In genomic region chr1:78225153-78225552, GRCh38 we compare ENCODE assay signal across 23 cellular contexts.
A peak's percentile ranks its signal among the peaks of the same experiment; 100 is the strongest.
DNase-seq lines count a peak whose midpoint lies in the region; ATAC-seq and TF ChIP-seq lines count a peak whose summit lies in the region.
"Had no signal": no experiment of that assay in that cellular context is flagged by ENCODE, and none has a peak within 500 bp of the region (broad histone marks: within the 10 kb centered on the region; RNA-seq: fewer than 3 reads in every experiment).

No MANE protein-coding gene starts in this region.

- H3K4me3 Mint-ChIP-seq in MCF 10A (ENCODE audit: unreplicated experiment), result no peak overlapping the region
- H3K4me3 Mint-ChIP-seq in stimulated activated naive CD8-positive, alpha-beta T cell treated with anti-CD3 and anti-CD28 coated beads, Interleukin-15, amount 100 ng/mL, for 72 hours, result no peak overlapping the region
- no peak overlapping the region for H3K4me3 Mint-ChIP-seq in naive thymus-derived CD8-positive, alpha-beta T cell
- no peak overlapping the region for H3K4me3 Mint-ChIP-seq in activated CD4-positive, alpha-beta memory T cell treated with anti-CD3 and anti-CD28 coated beads for 36 hours
- H3K4me3 Mint-ChIP-seq: activated CD4-positive, alpha-beta T cell treated with anti-CD3 and anti-CD28 coated beads, Interleukin-2, amount 10 ng/mL, durations not matched to agents 24 days and 14 days; activated CD8-positive, alpha-beta memory T cell treated with anti-CD3 and anti-CD28 coated beads, Interleukin-2, amount 10 ng/mL, durations not matched to agents 7 days and 5 days; activated naive CD4-positive, alpha-beta T cell treated with anti-CD3 and anti-CD28 coated beads for 36 hours; memory B cell had no signal

- CTCF ChIA-PET in MCF 10A (lab: Yijun Ruan, JAX), result interaction anchor here (0.5 to 0.7 kb wide), 2 partner anchors 30 to 65 kb away, joined by 3 read pairs; no protein-coding TSS in a partner anchor
- CTCF ChIA-PET in RWPE1 (lab: Yijun Ruan, JAX), result no interaction called here
- CTCF ChIA-PET in activated CD4-positive, alpha-beta memory T cell treated with anti-CD3 and anti-CD28 coated beads for 36 hours (lab: Charles Lee), result no interaction called here

- no peaks in the 10 kb centered on the region for H3K27me3 ChIP-seq in breast epithelium
- peaks cover 22% of the 10 kb centered on the region for H3K27me3 ChIP-seq in foreskin keratinocyte

- TF ChIP-seq CTCF in MCF 10A (IDR thresholded peaks at IDR 0.05; ENCODE audit: unreplicated experiment) (no peak), breast epithelium (IDR thresholded peaks at IDR 0.05) (no peak), foreskin keratinocyte (conservative IDR thresholded peaks at IDR 0.05) (no peak), RWPE1 (conservative IDR thresholded peaks at IDR 0.05; ENCODE audit: low read depth) (no peak)

- no peaks in the 10 kb centered on the region for H3K36me3 ChIP-seq in breast epithelium
- no peaks in the 10 kb centered on the region for H3K36me3 ChIP-seq in SK-N-MC (ENCODE audit: insufficient read depth, low read length)

- H3K4me3 ChIP-seq in breast epithelium (no peak overlapping the region), SK-N-MC (peak overlapping the region; percentile 37; the same call in 1 of the 2 replicates)
- H3K4me3 ChIP-seq: GM12878 had no signal

- no peaks in the 10 kb centered on the region for H3K27me3 Mint-ChIP-seq in MCF 10A (ENCODE audit: insufficient read depth, unreplicated experiment)
- H3K27me3 Mint-ChIP-seq in stimulated activated naive CD8-positive, alpha-beta T cell treated with anti-CD3 and anti-CD28 coated beads, Interleukin-15, amount 100 ng/mL, for 72 hours, result peaks cover 18% of the 10 kb centered on the region
- peaks cover 2 to 49% (median 11%) of the 10 kb centered on the region in 5 donors for H3K27me3 Mint-ChIP-seq in naive thymus-derived CD8-positive, alpha-beta T cell
- H3K27me3 Mint-ChIP-seq in activated CD4-positive, alpha-beta memory T cell treated with anti-CD3 and anti-CD28 coated beads for 36 hours, result no peaks in the 10 kb centered on the region

- no peaks in the 10 kb centered on the region for H3K36me3 Mint-ChIP-seq in MCF 10A (ENCODE audit: insufficient read depth, unreplicated experiment)
- H3K36me3 Mint-ChIP-seq in naive thymus-derived CD8-positive, alpha-beta T cell, result no peaks in the 10 kb centered on the region
- H3K36me3 Mint-ChIP-seq in activated CD4-positive, alpha-beta memory T cell treated with anti-CD3 and anti-CD28 coated beads for 36 hours, result no peaks in the 10 kb centered on the region
- H3K36me3 Mint-ChIP-seq: activated CD8-positive, alpha-beta memory T cell treated with anti-CD3 and anti-CD28 coated beads, Interleukin-2, amount 10 ng/mL, durations not matched to agents 7 days and 5 days; memory B cell had no signal

- H3K9me3 Mint-ChIP-seq in MCF 10A (ENCODE audit: unreplicated experiment), result peaks cover 8% of the 10 kb centered on the region
- H3K9me3 Mint-ChIP-seq in stimulated activated naive CD8-positive, alpha-beta T cell treated with anti-CD3 and anti-CD28 coated beads, Interleukin-15, amount 100 ng/mL, for 72 hours, result no peaks in the 10 kb centered on the region
- peaks cover 0 to 26% (median 3%) of the 10 kb centered on the region in 9 donors for H3K9me3 Mint-ChIP-seq in naive thymus-derived CD8-positive, alpha-beta T cell
- no peaks in the 10 kb centered on the region for H3K9me3 Mint-ChIP-seq in activated CD4-positive, alpha-beta memory T cell treated with anti-CD3 and anti-CD28 coated beads for 36 hours
- H3K9me3 Mint-ChIP-seq: activated CD4-positive, alpha-beta T cell treated with anti-CD3 and anti-CD28 coated beads, Interleukin-2, amount 10 ng/mL, durations not matched to agents 24 days and 14 days; activated naive CD4-positive, alpha-beta T cell treated with anti-CD3 and anti-CD28 coated beads for 36 hours had no signal

- peak; percentile 33 for ATAC-seq in foreskin keratinocyte
- ATAC-seq in stimulated activated naive CD8-positive, alpha-beta T cell treated with anti-CD3 and anti-CD28 coated beads, Interleukin-15, amount 100 ng/mL, for 72 hours, result no peak
- no peak for ATAC-seq in naive thymus-derived CD8-positive, alpha-beta T cell
- ATAC-seq: activated CD8-positive, alpha-beta memory T cell treated with anti-CD3 and anti-CD28 coated beads, Interleukin-2, amount 10 ng/mL, durations not matched to agents 7 days and 5 days; GM12878; HCT116 had no signal

- H3K9me3 ChIP-seq in breast epithelium, result no peaks in the 10 kb centered on the region
- no peaks in the 10 kb centered on the region for H3K9me3 ChIP-seq in SK-N-MC (ENCODE audit: low read depth, low read length)
- H3K9me3 ChIP-seq: SK-N-SH had no signal

- H3K4me1 ChIP-seq in breast epithelium (no peaks in the 10 kb centered on the region), foreskin keratinocyte (no peaks in the 10 kb centered on the region)

- H3K27ac Mint-ChIP-seq in MCF 10A (ENCODE audit: low read depth, unreplicated experiment), result peak overlapping the region; percentile 49
- H3K27ac Mint-ChIP-seq in stimulated activated naive CD8-positive, alpha-beta T cell treated with anti-CD3 and anti-CD28 coated beads, Interleukin-15, amount 100 ng/mL, for 72 hours, result no peak overlapping the region
- no peak overlapping the region for H3K27ac Mint-ChIP-seq in naive thymus-derived CD8-positive, alpha-beta T cell
- H3K27ac Mint-ChIP-seq in activated CD4-positive, alpha-beta memory T cell treated with anti-CD3 and anti-CD28 coated beads for 36 hours, result no peak overlapping the region
- H3K27ac Mint-ChIP-seq: activated CD4-positive, alpha-beta T cell treated with anti-CD3 and anti-CD28 coated beads, Interleukin-2, amount 10 ng/mL, durations not matched to agents 24 days and 14 days; activated CD8-positive, alpha-beta memory T cell treated with anti-CD3 and anti-CD28 coated beads, Interleukin-2, amount 10 ng/mL, durations not matched to agents 7 days and 5 days; activated naive CD4-positive, alpha-beta T cell treated with anti-CD3 and anti-CD28 coated beads for 36 hours; memory B cell had no signal

- DNase-seq in MCF 10A (ENCODE audit: unreplicated experiment) (peak; percentile 82), breast epithelium (ENCODE audit: low spot score in 2 of 2) (no peak), SK-N-MC (ENCODE audit: low read depth, low spot score) (peak; percentile 83), foreskin keratinocyte (no peak), RWPE1 (ENCODE audit: low spot score) (no peak)
- DNase-seq in stimulated activated naive CD8-positive, alpha-beta T cell treated with anti-CD3 and anti-CD28 coated beads, Interleukin-15, amount 100 ng/mL, for 72 hours, result no peak
- DNase-seq in naive thymus-derived CD8-positive, alpha-beta T cell, result no peak
- DNase-seq in activated CD4-positive, alpha-beta memory T cell treated with anti-CD3 and anti-CD28 coated beads for 36 hours, result no peak
- DNase-seq: activated CD4-positive, alpha-beta T cell treated with anti-CD3 and anti-CD28 coated beads, Interleukin-2, amount 10 ng/mL, durations not matched to agents 24 days and 14 days; activated CD8-positive, alpha-beta memory T cell treated with anti-CD3 and anti-CD28 coated beads, Interleukin-2, amount 10 ng/mL, durations not matched to agents 7 days and 5 days; activated naive CD4-positive, alpha-beta T cell treated with anti-CD3 and anti-CD28 coated beads for 36 hours; amniotic stem cell; glutamatergic neuron; NCI-H1436 treated with DMSO at 0.1 percent for 48 hours; NCI-H2107; NCI-H524 treated with DMSO at 0.1 percent for 48 hours; retina; SK-N-SH; substantia nigra; T-helper 2 cell had no signal

- intact Hi-C loops in MCF 10A (cut with micrococcal nuclease), result loop anchor here (10.0 kb wide), 1 partner anchor 150 kb away; no protein-coding TSS in a partner anchor
- intact Hi-C loops in breast epithelium (cut with DNase I; ENCODE audit: low total_unique reads), result no loop called here
- intact Hi-C loops in activated CD4-positive, alpha-beta memory T cell treated with anti-CD3 and anti-CD28 coated beads for 36 hours (cut with micrococcal nuclease), result no loop called here

- no TSS peak for BruUV-seq in MCF 10A (replicated peaks; lab: Mats Ljungman, UMichigan)

- POLR2A ChIA-PET in MCF 10A (lab: Yijun Ruan, JAX) (interaction anchor here (0.6 to 2.6 kb wide), 4 partner anchors 12 to 57 kb away, joined by 3 to 10 read pairs (median 3); no protein-coding TSS in a partner anchor), RWPE1 (lab: Yijun Ruan, JAX; ENCODE audit: low non-redundant PET) (no interaction called here)
- POLR2A ChIA-PET in naive thymus-derived CD8-positive, alpha-beta T cell (lab: Charles Lee), result no interaction called here
- POLR2A ChIA-PET in activated CD4-positive, alpha-beta memory T cell treated with anti-CD3 and anti-CD28 coated beads for 36 hours (lab: Charles Lee), result no interaction called here

- no peak overlapping the region for H3K9ac ChIP-seq in SK-N-MC (ENCODE audit: insufficient read length)
- H3K9ac ChIP-seq: SK-N-SH had no signal

- TF ChIP-seq POLR2A in breast epithelium (IDR thresholded peaks at IDR 0.05), result no peak

- no peak overlapping the region for H3K27ac ChIP-seq in breast epithelium
- peak overlapping the region; percentile 11; the same call in 1 of the 2 replicates for H3K27ac ChIP-seq in SK-N-MC
- H3K27ac ChIP-seq in foreskin keratinocyte, result no peak overlapping the region
- no peak overlapping the region for H3K27ac ChIP-seq in RWPE1

- H3K4me1 Mint-ChIP-seq in MCF 10A (ENCODE audit: insufficient read depth, unreplicated experiment), result peaks cover 50% of the 10 kb centered on the region
- H3K4me1 Mint-ChIP-seq in stimulated activated naive CD8-positive, alpha-beta T cell treated with anti-CD3 and anti-CD28 coated beads, Interleukin-15, amount 100 ng/mL, for 72 hours, result no peaks in the 10 kb centered on the region
- H3K4me1 Mint-ChIP-seq in naive thymus-derived CD8-positive, alpha-beta T cell, result no peaks in the 10 kb centered on the region
- no peaks in the 10 kb centered on the region for H3K4me1 Mint-ChIP-seq in activated CD4-positive, alpha-beta memory T cell treated with anti-CD3 and anti-CD28 coated beads for 36 hours (ENCODE audit: low read depth)
- H3K4me1 Mint-ChIP-seq: activated CD4-positive, alpha-beta T cell treated with anti-CD3 and anti-CD28 coated beads, Interleukin-2, amount 10 ng/mL, durations not matched to agents 24 days and 14 days; activated CD8-positive, alpha-beta memory T cell treated with anti-CD3 and anti-CD28 coated beads, Interleukin-2, amount 10 ng/mL, durations not matched to agents 7 days and 5 days; memory B cell had no signal

Comparison
In these comparisons a context has a peak if more than half of its experiments do, and no peak if none do; other contexts are left out.
1. DNase-seq: peak in MCF 10A (single experiment) and SK-N-MC (single experiment); none in breast epithelium (0 of 2), foreskin keratinocyte (0 of 2), stimulated activated naive CD8-positive, alpha-beta T cell treated with anti-CD3 and anti-CD28 coated beads, Interleukin-15, amount 100 ng/mL, for 72 hours (0 of 2), RWPE1 (single experiment), naive thymus-derived CD8-positive, alpha-beta T cell (0 of 10) and activated CD4-positive, alpha-beta memory T cell treated with anti-CD3 and anti-CD28 coated beads for 36 hours (single experiment).